ENCODE assay signal across 10 cellular contexts in genomic region chr3:14428087-14429067, GRCh38. TPM values are rescaled to one million over a fixed set of nuclear protein-coding genes. Genes with fewer than 3 reads are reported as not detected.
A peak's percentile ranks its signal among the peaks of the same experiment; 100 is the strongest.
DNase-seq lines count a peak whose midpoint lies in the region; ATAC-seq, FAIRE-seq and TF ChIP-seq lines count a peak whose summit lies in the region.
"Had no signal": no experiment of that assay in that cellular context is flagged by ENCODE, and none has a peak within 500 bp of the region (broad histone marks: within the 10 kb centered on the region; RNA-seq: fewer than 3 reads in every experiment).

No MANE protein-coding gene starts in this region.

- CTCF ChIA-PET in activated CD4-positive, alpha-beta T cell treated with anti-CD3 and anti-CD28 coated beads, Interleukin-2, amount 10 ng/mL, durations not matched to agents 7 days and 5 days (lab: Charles Lee): interaction anchor here (1.0 kb wide), 1 partner anchor 25 kb away, joined by 3 read pairs; no protein-coding TSS in a partner anchor

- intact Hi-C loops in left cardiac atrium (cut with DNase I): no loop called here
- intact Hi-C loops in cardiac septum (cut with DNase I): no loop called here

- H3K36me3 Mint-ChIP-seq in activated CD4-positive, alpha-beta T cell treated with anti-CD3 and anti-CD28 coated beads, Interleukin-2, amount 10 ng/mL, durations not matched to agents 7 days and 5 days (ENCODE audit: low read depth): peaks cover 7% of the 10 kb centered on the region

- peak overlapping the region; percentile 96 for H3K27ac Mint-ChIP-seq in activated CD4-positive, alpha-beta T cell treated with anti-CD3 and anti-CD28 coated beads, Interleukin-2, amount 10 ng/mL, durations not matched to agents 7 days and 5 days

- H3K4me1 ChIP-seq in thymus (ENCODE audit: control insufficient read depth, insufficient read depth, low read length) (peaks cover 64% of the 10 kb centered on the region), HAP-1 (peaks cover 6% of the 10 kb centered on the region)

- FAIRE-seq in GM12891 (lab: Jason Lieb, UNC): no peak

- peak overlapping the region; percentile 52 for H3K27ac ChIP-seq in thymus (ENCODE audit: low read depth)

- H3K36me3 ChIP-seq in thymus (ENCODE audit: control insufficient read depth, insufficient read depth): peaks cover 3% of the 10 kb centered on the region
- no peaks in the 10 kb centered on the region for H3K36me3 ChIP-seq in HAP-1 (replicated peaks)

- in situ Hi-C loops in HAP-1 (cut with MboI; ENCODE audit: low sequenced_read_pairs): no loop called here

- POLR2A ChIA-PET in activated CD4-positive, alpha-beta T cell treated with anti-CD3 and anti-CD28 coated beads, Interleukin-2, amount 10 ng/mL, durations not matched to agents 7 days and 5 days (lab: Charles Lee): no interaction called here

- peak; percentile 14 to 16 for ATAC-seq in left cardiac atrium

- H3K4me3 ChIP-seq in foreskin fibroblast (ENCODE audit: low read depth in 1 of 2, low read length in 2 of 2) (no peak overlapping the region), thymus (ENCODE audit: low read length) (no peak overlapping the region), HAP-1 (no peak overlapping the region)

- H3K4me1 Mint-ChIP-seq in activated CD4-positive, alpha-beta T cell treated with anti-CD3 and anti-CD28 coated beads, Interleukin-2, amount 10 ng/mL, durations not matched to agents 7 days and 5 days: peaks cover 99% of the 10 kb centered on the region

- DNase-seq in left cardiac atrium (peak; percentile 68), cardiac septum (ENCODE audit: low spot score) (no peak), foreskin fibroblast (peak; percentile 78 to 87), GM12891 (ENCODE audit: insufficient read length, low spot score) (no peak), NCI-H2171 treated with DMSO at 0.1 percent for 48 hours (lab: John Stamatoyannopoulos, UW) (no peak), HAP-1 (ENCODE audit: low spot score in 2 of 2) (no peak)
- no peak for DNase-seq in activated CD4-positive, alpha-beta T cell treated with anti-CD3 and anti-CD28 coated beads, Interleukin-2, amount 10 ng/mL, durations not matched to agents 7 days and 5 days
- DNase-seq: cortex of kidney, NCI-H1436 had no signal

- WGBS in thymus: 97% methylated on average over 8 of the region's 8 CpGs

- TF ChIP-seq CTCF in foreskin fibroblast (IDR thresholded peaks at IDR 0.05; ENCODE audit: low read depth, low read length): no peak

- H3K9me3 Mint-ChIP-seq in activated CD4-positive, alpha-beta T cell treated with anti-CD3 and anti-CD28 coated beads, Interleukin-2, amount 10 ng/mL, durations not matched to agents 7 days and 5 days: no peaks in the 10 kb centered on the region

- H3K4me3 Mint-ChIP-seq in activated CD4-positive, alpha-beta T cell treated with anti-CD3 and anti-CD28 coated beads, Interleukin-2, amount 10 ng/mL, durations not matched to agents 7 days and 5 days: no peak overlapping the region

- H3K27me3 Mint-ChIP-seq in activated CD4-positive, alpha-beta T cell treated with anti-CD3 and anti-CD28 coated beads, Interleukin-2, amount 10 ng/mL, durations not matched to agents 7 days and 5 days: no peaks in the 10 kb centered on the region

- TF ChIP-seq POLR2A in GM12891 (IDR thresholded peaks at IDR 0.05; ENCODE audit: low read depth, low read length): no peak

- no peaks in the 10 kb centered on the region for H3K27me3 ChIP-seq in thymus (ENCODE audit: control insufficient read depth, insufficient read depth)
- no peaks in the 10 kb centered on the region for H3K27me3 ChIP-seq in HAP-1 (ENCODE audit: low read depth)

- H3K9me3 ChIP-seq in thymus (ENCODE audit: control insufficient read depth) (no peaks in the 10 kb centered on the region), HAP-1 (no peaks in the 10 kb centered on the region)

TF ChIP-seq in GM12891, 5 proteins besides CTCF, POLR2A, EP300 and RAD21:
- no peak for TF ChIP-seq SPI1 (IDR thresholded peaks at IDR 0.05; ENCODE audit: low read depth, low read length)
- TF ChIP-seq POLR2AphosphoS5 (IDR thresholded peaks at IDR 0.05; ENCODE audit: low read depth, low read length): no peak
- no peak for TF ChIP-seq PAX5 (IDR thresholded peaks at IDR 0.05; ENCODE audit: insufficient read depth, low read length, severe bottlenecking)
- TF ChIP-seq TAF1 (IDR thresholded peaks at IDR 0.05; ENCODE audit: low read depth, low read length): no peak
- TF ChIP-seq POU2F2 (IDR thresholded peaks at IDR 0.05; ENCODE audit: low read depth, low read length): no peak

RNA-seq across cellular contexts. Expression of gene SLC6A6, which starts 26.0 kb away (rescaled TPM):
- total RNA-seq in left cardiac atrium (100 to 1,000 TPM in 1 of 2 donors, 10 to 100 TPM in 1; 24.4 to 180 TPM), cardiac septum (129 TPM)
- total RNA-seq in activated CD4-positive, alpha-beta T cell treated with anti-CD3 and anti-CD28 coated beads, Interleukin-2, amount 10 ng/mL, durations not matched to agents 7 days and 5 days: 10 to 100 TPM; 42.0 to 43.1 TPM
- polyA plus RNA-seq in thymus: 5.2 TPM
- polyA plus RNA-seq in GM12891 (2012; ENCODE audit: low read depth, missing spikeins): 10.0 TPM

Comparison
In these comparisons a context has a peak if more than half of its experiments do, and no peak if none do; other contexts are left out.
1. DNase-seq: peak in left cardiac atrium (single experiment) and foreskin fibroblast (2 of 2); none in cardiac septum (single experiment), activated CD4-positive, alpha-beta T cell treated with anti-CD3 and anti-CD28 coated beads, Interleukin-2, amount 10 ng/mL, durations not matched to agents 7 days and 5 days (single experiment), GM12891 (single experiment), NCI-H2171 treated with DMSO at 0.1 percent for 48 hours (single experiment) and HAP-1 (0 of 2).